In genomic region chr3:128274837-128275236, GRCh38 we compare ENCODE assay signal across 16 cellular contexts.
DNase-seq lines count a peak whose midpoint lies in the region; ATAC-seq, FAIRE-seq and TF ChIP-seq lines count a peak whose summit lies in the region.
"Had no signal": no experiment of that assay in that cellular context is flagged by ENCODE, and none has a peak within 500 bp of the region (broad histone marks: within the 10 kb centered on the region; RNA-seq: fewer than 3 reads in every experiment).

No MANE protein-coding gene starts in this region.

- DNase-seq in AG04449 (ENCODE audit: low read depth, low spot score) (peak; percentile 63), HS-27A (ENCODE audit: low read depth) (peak; percentile 50), cardiac fibroblast (ENCODE audit: low read depth in 2 of 2) (peak; percentile 78 to 95), iris pigment epithelial cell (ENCODE audit: low read depth) (peak; percentile 98), DMS79 (lab: John Stamatoyannopoulos, UW) (no peak), NCI-H2081 (lab: John Stamatoyannopoulos, UW) (no peak), D721Med (ENCODE audit: insufficient read length, low spot score) (no peak)
- DNase-seq: BE2C, MV-4-11, NCI-H82, nephron progenitor cell had no signal

- CTCF ChIA-PET in AG04449 (lab: Yijun Ruan, JAX) = interaction anchor here (0.9 to 1.6 kb wide), 5 partner anchors 9 to 48 kb away, joined by 3 to 5 read pairs (median 3); no protein-coding TSS in a partner anchor

- ATAC-seq in HG02870 (IDR thresholded peaks at IDR 0.05; ENCODE audit: unreplicated experiment) = no peak
- ATAC-seq: GM23338; stimulated activated memory B cell treated with anti-CD40 and anti-IgM and Interleukin-4, amounts not matched to agents 10 μg/mL and 1 μg/mL and 100 μg/mL, for 72 hours had no signal

- H3K4me3 ChIP-seq in AG04449 (ENCODE audit: low read depth, low read length) = no peak overlapping the region
- no peak overlapping the region for H3K4me3 ChIP-seq in cardiac fibroblast (replicated peaks in 1 of 2; ENCODE audit: low read depth in 2 of 2, low read length in 2 of 2)
- H3K4me3 ChIP-seq: GM23338 had no signal

- peak; percentile 16 for TF ChIP-seq CTCF in AG04449 (IDR thresholded peaks at IDR 0.05; ENCODE audit: insufficient read depth, low read length, missing control alignments)
- TF ChIP-seq CTCF in cardiac fibroblast (IDR thresholded peaks at IDR 0.05; ENCODE audit: low read depth, low read length) = peak; percentile 29
- no peak for TF ChIP-seq CTCF in D721Med (IDR thresholded peaks at IDR 0.05; ENCODE audit: insufficient read depth, missing control alignments)

- POLR2A ChIA-PET in AG04449 (lab: Yijun Ruan, JAX) = no interaction called here

- no peak for FAIRE-seq in D721Med (lab: Jason Lieb, UNC)
- FAIRE-seq: endometrium, kidney had no signal

Comparison
In these comparisons a context has a peak if more than half of its experiments do, and no peak if none do; other contexts are left out.
1. DNase-seq: peak in AG04449 (single experiment), HS-27A (single experiment), cardiac fibroblast (2 of 2) and iris pigment epithelial cell (single experiment); none in DMS79 (single experiment), NCI-H2081 (0 of 2) and D721Med (single experiment).